ENCODE assay signal across 17 cellular contexts in genomic region chr11:46055371-46055770, GRCh38.
DNase-seq lines count a peak whose midpoint lies in the region; ATAC-seq, FAIRE-seq and TF ChIP-seq lines count a peak whose summit lies in the region.
"Had no signal": no experiment of that assay in that cellular context is flagged by ENCODE, and none has a peak within 500 bp of the region (broad histone marks: within the 10 kb centered on the region; RNA-seq: fewer than 3 reads in every experiment).

No MANE protein-coding gene starts in this region.

- DNase-seq in A549 (ENCODE audit: low read depth in 1 of 2, low spot score in 1 of 2) (no peak), astrocyte of the spinal cord (ENCODE audit: low read depth, low spot score) (peak; percentile 50), iPS-NIHi11 (ENCODE audit: low spot score) (peak; percentile 58), foreskin keratinocyte (no peak)
- DNase-seq: ACHN; activated CD8-positive, alpha-beta memory T cell treated with anti-CD3 and anti-CD28 coated beads, Interleukin-2, amount 10 ng/mL, durations not matched to agents 7 days and 5 days; activated naive CD8-positive, alpha-beta T cell treated with anti-CD3 and anti-CD28 coated beads, Interleukin-2, amount 10 ng/mL, durations not matched to agents 7 days and 5 days; KG1; NCI-H2029 treated with DMSO at 0.1 percent for 48 hours had no signal

- FAIRE-seq in A549 (lab: Jason Lieb, UNC), result no peak
- FAIRE-seq: GM12891 had no signal

- no peak for ATAC-seq in A549
- no peak for ATAC-seq in HG02884 (IDR thresholded peaks at IDR 0.05; ENCODE audit: unreplicated experiment)
- ATAC-seq in foreskin keratinocyte, result no peak
- ATAC-seq in HG02759 (IDR thresholded peaks at IDR 0.05; ENCODE audit: unreplicated experiment), result no peak
- ATAC-seq in HG02938 (IDR thresholded peaks at IDR 0.05; ENCODE audit: unreplicated experiment), result no peak
- ATAC-seq: activated CD8-positive, alpha-beta memory T cell treated with anti-CD3 and anti-CD28 coated beads, Interleukin-2, amount 10 ng/mL, durations not matched to agents 7 days and 5 days had no signal

- no peaks in the 10 kb centered on the region for H3K27me3 ChIP-seq in foreskin keratinocyte
- H3K27me3 ChIP-seq: neutrophil, tibial nerve had no signal

- in situ Hi-C loops in astrocyte of the spinal cord (cut with HindIII; ENCODE audit: low sequenced_read_pairs), result no loop called here

- TF ChIP-seq RAD21 in A549 (conservative IDR thresholded peaks at IDR 0.05 in 1 of 2, IDR thresholded peaks at IDR 0.05 in 1 of 2), result no peak

- 62% methylated on average over 1 of the region's 1 CpG for WGBS in A549 (ENCODE audit: missing lambda C conversion rate)

- H3K4me1 ChIP-seq in A549 (peaks cover 8% of the 10 kb centered on the region), HEK293 (ENCODE audit: control insufficient read depth, insufficient read depth, low read length) (peaks cover 9% of the 10 kb centered on the region), foreskin keratinocyte (peaks cover 5% of the 10 kb centered on the region)

- 0 out of 3 replicates have a peak overlapping the region, but pooled peaks have one; percentile 18 for H3K4me2 ChIP-seq in A549

- POLR2A ChIA-PET in A549 (lab: Yijun Ruan, JAX) (interaction anchor here (0.6 kb wide), 1 partner anchor 66 kb away, joined by 3 read pairs; no protein-coding TSS in a partner anchor), HEK293 (lab: Yijun Ruan, JAX) (no interaction called here)

- CTCF ChIA-PET in A549 (lab: Yijun Ruan, JAX), result interaction anchor here (0.8 kb wide), 1 partner anchor 260 kb away, joined by 3 read pairs; no protein-coding TSS in a partner anchor
- CTCF ChIA-PET in HEK293 (lab: Yijun Ruan, JAX), result interaction anchor here (1.3 to 1.8 kb wide), 2 partner anchors 91 to 183 kb away, joined by 5 to 7 read pairs; no protein-coding TSS in a partner anchor

- TF ChIP-seq EP300 in A549 (IDR thresholded peaks at IDR 0.05), result no peak

- H3K9me3 ChIP-seq in A549 (no peaks in the 10 kb centered on the region), HEK293 (ENCODE audit: control insufficient read depth, insufficient read depth, low read depth, low read length) (no peaks in the 10 kb centered on the region)
- H3K9me3 ChIP-seq: neutrophil, tibial nerve had no signal

- H3K27ac ChIP-seq in A549 (no peak overlapping the region), HEK293 (ENCODE audit: extremely low read depth, low read depth, low read length) (no peak overlapping the region), foreskin keratinocyte (no peak overlapping the region)
- H3K27ac ChIP-seq: coronary artery, neutrophil, tibial nerve had no signal

- H3K36me3 ChIP-seq in HEK293 (ENCODE audit: control insufficient read depth in 2 of 2, insufficient read depth in 1 of 2, low read length in 2 of 2), result no peaks in the 10 kb centered on the region
- H3K36me3 ChIP-seq: tibial nerve had no signal

- H3K4me3 ChIP-seq in A549 (no peak overlapping the region), HEK293 (ENCODE audit: low read depth, low read length) (no peak overlapping the region), astrocyte of the spinal cord (ENCODE audit: low read depth, low read length) (no peak overlapping the region)
- H3K4me3 ChIP-seq: coronary artery, tibial nerve had no signal

- no peak for TF ChIP-seq POLR2A in A549 (IDR thresholded peaks at IDR 0.05; ENCODE audit: low read length)

- TF ChIP-seq CTCF in A549 (IDR thresholded peaks at IDR 0.05), result no peak
- no peak for TF ChIP-seq CTCF in HEK293 (tag by site-specific recombination; IDR thresholded peaks at IDR 0.05)
- TF ChIP-seq CTCF in astrocyte of the spinal cord (IDR thresholded peaks at IDR 0.05; ENCODE audit: low read depth, low read length), result no peak
- no peak for TF ChIP-seq CTCF in foreskin keratinocyte (conservative IDR thresholded peaks at IDR 0.05)

TF ChIP-seq in A549, 52 proteins besides CTCF, POLR2A, EP300 and RAD21:
- no peak for TF ChIP-seq EHF (CRISPR knock-in tag; IDR thresholded peaks at IDR 0.05)
- TF ChIP-seq ZSCAN20 (CRISPR knock-in tag; IDR thresholded peaks at IDR 0.05), result no peak

TF ChIP-seq in HEK293, 187 proteins besides CTCF, POLR2A, EP300 and RAD21 (continues in another document):
- peak; percentile 80 for TF ChIP-seq ATF2 (tag by site-specific recombination; IDR thresholded peaks at IDR 0.05; ENCODE audit: low read depth)
- peak; percentile 57; the same call in 1 of the 2 replicates for TF ChIP-seq ZNF629 (tag by site-specific recombination; IDR thresholded peaks at IDR 0.05)
- TF ChIP-seq ZNF585B (tag by site-specific recombination; IDR thresholded peaks at IDR 0.05), result no peak
- TF ChIP-seq FEZF1 (tag by site-specific recombination; IDR thresholded peaks at IDR 0.05), result no peak
- 0 out of 2 replicates have a peak, but pooled peaks have one; percentile 19 for TF ChIP-seq ZNF600 (tag by site-specific recombination; IDR thresholded peaks at IDR 0.05)
- TF ChIP-seq KLF16 (tag by site-specific recombination; IDR thresholded peaks at IDR 0.05), result no peak
- TF ChIP-seq ZNF747 (tag by site-specific recombination; IDR thresholded peaks at IDR 0.05), result no peak
- TF ChIP-seq ZNF18 (tag by site-specific recombination; IDR thresholded peaks at IDR 0.05), result no peak
- TF ChIP-seq ZNF341 (tag by site-specific recombination; IDR thresholded peaks at IDR 0.05; ENCODE audit: low read depth), result no peak
- no peak for TF ChIP-seq ZBTB1 (tag by site-specific recombination; IDR thresholded peaks at IDR 0.05)
- no peak for TF ChIP-seq ZNF621 (tag by site-specific recombination; IDR thresholded peaks at IDR 0.05)
- no peak for TF ChIP-seq ZNF324 (tag by site-specific recombination; IDR thresholded peaks at IDR 0.05)
- no peak for TF ChIP-seq ZNF24 (tag by site-specific recombination; IDR thresholded peaks at IDR 0.05)
- TF ChIP-seq ZNF518A (tag by site-specific recombination; conservative IDR thresholded peaks at IDR 0.05; ENCODE audit: low read depth), result no peak
- no peak for TF ChIP-seq ZNF510 (tag by site-specific recombination; IDR thresholded peaks at IDR 0.05; ENCODE audit: insufficient replicate concordance)
- TF ChIP-seq ZNF48 (tag by site-specific recombination; IDR thresholded peaks at IDR 0.05), result no peak
- TF ChIP-seq ZNF530 (tag by site-specific recombination; IDR thresholded peaks at IDR 0.05; ENCODE audit: low read depth), result no peak
- TF ChIP-seq YY1 (tag by site-specific recombination; IDR thresholded peaks at IDR 0.05), result no peak
- TF ChIP-seq HOXD13 (CRISPR knock-in tag; IDR thresholded peaks at IDR 0.05; ENCODE audit: borderline replicate concordance), result no peak

Comparison
In these comparisons a context has a peak if more than half of its experiments do, and no peak if none do; other contexts are left out.
1. DNase-seq: peak in astrocyte of the spinal cord (single experiment) and iPS-NIHi11 (single experiment); none in A549 (0 of 2) and foreskin keratinocyte (0 of 2).